Comparison of ENCODE assay signal across 7 cellular contexts in genomic region chr11:10302294-10302743, GRCh38. TPM values are rescaled to one million over a fixed set of nuclear protein-coding genes. Genes with fewer than 3 reads are reported as not detected.
DNase-seq lines count a peak whose midpoint lies in the region; ATAC-seq and TF ChIP-seq lines count a peak whose summit lies in the region.

No MANE protein-coding gene starts in this region.

- no peak for TF ChIP-seq POLR2A in heart left ventricle (IDR thresholded peaks at IDR 0.05)

- H3K4me3 ChIP-seq in HFF-Myc (replicated peaks; ENCODE audit: low read depth, low read length), result peak overlapping the region; percentile 79
- H3K4me3 ChIP-seq in WERI-Rb-1 (ENCODE audit: low read depth, low read length), result peak overlapping the region; percentile 42
- H3K4me3 ChIP-seq in heart left ventricle, result peak overlapping the region; percentile 64 to 88 (median 76)
- H3K4me3 ChIP-seq in skeletal muscle satellite cell (ENCODE audit: low read length), result peak overlapping the region; percentile 82

- intact Hi-C loops in heart left ventricle (cut with DNase I), result loop anchor here in 5 of 10 donors (10.0 kb wide), 3 partner anchors 188 to 688 kb away; no protein-coding TSS in a partner anchor

- DNase-seq in HFF-Myc (ENCODE audit: extremely low read depth, low read depth), result no peak
- no peak for DNase-seq in WERI-Rb-1
- DNase-seq in heart left ventricle, result no peak
- no peak for DNase-seq in AG08395 (ENCODE audit: low spot score)
- DNase-seq in 8988T, result no peak
- no peak for DNase-seq in retina

- ATAC-seq in heart left ventricle, result peak in 2 of 4 donors; percentile 0 to 1

- peak overlapping the region; percentile 97 for H3K4me2 ChIP-seq in skeletal muscle satellite cell (ENCODE audit: low read length)

- WGBS in heart left ventricle, 4 donors, result 32 to 42% (median 40%) methylated on average over 11 to 13 of the region's 13 CpGs

- H3K4me1 ChIP-seq in heart left ventricle (peaks cover 0 to 45% (median 28%) of the 10 kb centered on the region in 12 donors), skeletal muscle satellite cell (ENCODE audit: control insufficient read depth, insufficient read depth, low read length) (peaks cover 36% of the 10 kb centered on the region)

- peak overlapping the region; percentile 94 for H3K9ac ChIP-seq in skeletal muscle satellite cell (ENCODE audit: low read depth, low read length)

- H3K27ac ChIP-seq in WERI-Rb-1 (no peak overlapping the region), heart left ventricle (peak overlapping the region; percentile 33 to 92 (median 87))

- H3K36me3 ChIP-seq in WERI-Rb-1 (no peaks in the 10 kb centered on the region), heart left ventricle (no peaks in the 10 kb centered on the region), skeletal muscle satellite cell (ENCODE audit: insufficient read depth, low read length) (peaks cover 26% of the 10 kb centered on the region)

- H3K27me3 ChIP-seq in WERI-Rb-1 (ENCODE audit: insufficient read depth, low read depth, severe bottlenecking), result peaks cover 21% of the 10 kb centered on the region
- no peaks in the 10 kb centered on the region for H3K27me3 ChIP-seq in heart left ventricle
- no peaks in the 10 kb centered on the region for H3K27me3 ChIP-seq in skeletal muscle satellite cell (ENCODE audit: control insufficient read depth, insufficient read depth, low read length)

- H3K9me3 ChIP-seq in WERI-Rb-1 (ENCODE audit: severe bottlenecking) (no peaks in the 10 kb centered on the region), heart left ventricle (no peaks in the 10 kb centered on the region), skeletal muscle satellite cell (replicated peaks; ENCODE audit: low read length) (no peaks in the 10 kb centered on the region)

- TF ChIP-seq CTCF in HFF-Myc (IDR thresholded peaks at IDR 0.05; ENCODE audit: low read depth, low read length, missing control alignments), result no peak
- TF ChIP-seq CTCF in WERI-Rb-1 (IDR thresholded peaks at IDR 0.05; ENCODE audit: low read depth, low read length), result no peak
- no peak for TF ChIP-seq CTCF in heart left ventricle (IDR thresholded peaks at IDR 0.05)

RNA-seq across cellular contexts. Expression of gene ADM, which starts 2.6 kb away (rescaled TPM):
- 10 to 100 TPM in 6 of 9 donors, 1 to 10 TPM in 3; 6.9 to 52.4 (median 16.8) TPM for total RNA-seq in heart left ventricle
- 100 to 1,000 TPM in 1 of 2 donors, 10 to 100 TPM in 1; 14.6 to 154 TPM for polyA plus RNA-seq in heart left ventricle
- total RNA-seq in skeletal muscle satellite cell (2012; rRNA removed), result 183 and 196 TPM in 2 replicates

RNA-seq across cellular contexts. Expression of gene SBF2, which starts 8.3 kb away (rescaled TPM):
- total RNA-seq in heart left ventricle, result 10 to 100 TPM; 15.3 to 33.9 (median 21.5) TPM
- 10 to 100 TPM; 10.4 to 12.5 TPM for polyA plus RNA-seq in heart left ventricle
- total RNA-seq in skeletal muscle satellite cell (2012; rRNA removed), result 24.5 and 28.9 TPM in 2 replicates
